Comparison of ENCODE assay signal across 17 cellular contexts in genomic region chrX:104255465-104255864, GRCh38. TPM values are rescaled to one million over a fixed set of nuclear protein-coding genes. Genes with fewer than 3 reads are reported as not detected.
"Had no signal": no experiment of that assay in that cellular context is flagged by ENCODE, and none has a peak within 500 bp of the region (broad histone marks: within the 10 kb centered on the region; RNA-seq: fewer than 3 reads in every experiment).

No MANE protein-coding gene starts in this region.

- ATAC-seq: gastrocnemius medialis, heart left ventricle, left lobe of liver had no signal

- H3K79me2 ChIP-seq: parathyroid adenoma had no signal

- H3K9me3 Mint-ChIP-seq: activated CD4-positive, alpha-beta memory T cell treated with anti-CD3 and anti-CD28 coated beads for 36 hours had no signal

- H3K27ac Mint-ChIP-seq: activated CD4-positive, alpha-beta memory T cell treated with anti-CD3 and anti-CD28 coated beads for 36 hours had no signal

- H3K36me3 Mint-ChIP-seq: activated CD4-positive, alpha-beta memory T cell treated with anti-CD3 and anti-CD28 coated beads for 36 hours had no signal

- H3K4me3 ChIP-seq: transverse colon had no signal

- H2AFZ ChIP-seq: parathyroid adenoma had no signal

- H3K36me3 ChIP-seq: cardiac muscle cell, gastrocnemius medialis, heart left ventricle, transverse colon had no signal

- H3K4me1 ChIP-seq: gastrocnemius medialis, parathyroid adenoma, transverse colon had no signal

- DNase-seq: activated CD4-positive, alpha-beta T cell treated with anti-CD3 and anti-CD28 coated beads for 1 hour; activated naive CD4-positive, alpha-beta T cell; gastrocnemius medialis; heart left ventricle; stimulated activated CD4-positive, alpha-beta T cell treated with anti-CD3 and anti-CD28 coated beads, Interleukin-4, amount 100 ng/mL, for 24 hours; stimulated activated naive CD4-positive, alpha-beta T cell treated with Interleukin-2 at 50 U/mL for 16 hours; substantia nigra; transverse colon had no signal

- H3K9ac ChIP-seq: parathyroid adenoma had no signal

- H3K27ac ChIP-seq: cardiac muscle cell, gastrocnemius medialis, heart left ventricle, parathyroid adenoma, transverse colon, VCaP had no signal

- H3K9me3 ChIP-seq: gastrocnemius medialis, transverse colon had no signal

RNA-seq across cellular contexts. Expression of gene ESX1, which starts 0.7 kb away (rescaled TPM):
- total RNA-seq: activated CD4-positive, alpha-beta memory T cell treated with anti-CD3 and anti-CD28 coated beads for 36 hours; cardiac muscle cell; epithelial cell of proximal tubule; gastrocnemius medialis; heart left ventricle; left lobe of liver; lung microvascular endothelial cell; T-helper 1 cell treated with Interleukin-12 subunit alpha and Interleukin-12 subunit beta and Interleukin-4 antibody, amounts not matched to agents 30 ng/mL and 1 ng/mL, for 36 hours; transverse colon had no signal
- polyA plus RNA-seq: adipose tissue, cardiac muscle cell, heart left ventricle had no signal
